In the genomic region with DNA sequence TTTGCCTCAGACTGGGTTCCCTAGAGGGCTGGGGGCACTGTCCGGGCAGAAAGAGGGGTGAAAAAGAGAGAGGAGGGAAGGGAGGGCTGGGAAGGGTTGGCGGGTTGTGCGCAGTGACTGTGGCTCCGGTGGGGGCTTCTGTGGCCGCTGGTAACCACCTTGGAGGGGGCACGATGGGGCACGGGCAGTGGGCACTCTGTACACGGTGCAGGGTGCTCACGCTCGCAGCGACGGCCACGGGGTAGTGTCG, we compare ENCODE assay signal across 8 cellular contexts. TPM values are rescaled to one million over a fixed set of nuclear protein-coding genes. Genes with fewer than 3 reads are reported as not detected.
DNase-seq lines count a peak whose midpoint lies in the region; ATAC-seq, FAIRE-seq and TF ChIP-seq lines count a peak whose summit lies in the region.

No MANE protein-coding gene starts in this region.

- H3K79me2 ChIP-seq in endothelial cell of umbilical vein (ENCODE audit: control insufficient read depth, insufficient read depth, low read length) = no peaks in the 10 kb centered on the region

- in situ Hi-C loops in G401 (cut with HindIII; ENCODE audit: low sequenced_read_pairs) = no loop called here
- in situ Hi-C loops in GM13976 (cut with MboI; ENCODE audit: low sequenced_read_pairs, unreplicated experiment) = no loop called here

- H3K36me3 Mint-ChIP-seq in activated naive CD4-positive, alpha-beta T cell treated with anti-CD3 and anti-CD28 coated beads, Interleukin-2, amount 50 U/mL, for 24 hours = no peaks in the 10 kb centered on the region
- no peaks in the 10 kb centered on the region for H3K36me3 Mint-ChIP-seq in activated naive CD4-positive, alpha-beta T cell treated with anti-CD3 and anti-CD28 coated beads, Interleukin-2, amount 50 U/mL, for 72 hours
- no peaks in the 10 kb centered on the region for H3K36me3 Mint-ChIP-seq in natural killer cell treated with Interleukin-12 subunit alpha and Interleukin-12 subunit beta and Interleukin-15 and Interleukin-18, amount 100 ng/mL, for 72 hours

- intact Hi-C loops in endothelial cell of umbilical vein (cut with micrococcal nuclease) = loop anchor here (2.0 to 5.0 kb wide), 3 partner anchors 17 to 97 kb away; a partner anchor contains a TSS
- intact Hi-C loops in uterus (cut with DNase I; ENCODE audit: low total_unique reads) = no loop called here

- H3K4me1 ChIP-seq in endothelial cell of umbilical vein (ENCODE audit: control insufficient read depth, extremely low read depth, insufficient read depth, low read length) (peaks cover 18% of the 10 kb centered on the region), uterus (peaks cover 0 to 8% of the 10 kb centered on the region in 2 donors)

- no peaks in the 10 kb centered on the region for H3K9me1 ChIP-seq in endothelial cell of umbilical vein (replicated peaks; ENCODE audit: control insufficient read depth, extremely low read depth, insufficient read depth, low read length)

- no peak overlapping the region for H3K9ac ChIP-seq in endothelial cell of umbilical vein (replicated peaks; ENCODE audit: extremely low read depth, insufficient read depth, low read length)

- TF ChIP-seq CTCF in endothelial cell of umbilical vein (IDR thresholded peaks at IDR 0.05; ENCODE audit: extremely low read depth in 1 of 2, insufficient read depth in 1 of 2, low read depth in 1 of 2, low read length in 2 of 2) (no peak), uterus (IDR thresholded peaks at IDR 0.05) (no peak), GM13976 (IDR thresholded peaks at IDR 0.05; ENCODE audit: borderline replicate concordance, control extremely low read depth, extremely low read depth, insufficient read depth, missing control alignments) (no peak)

- no peaks in the 10 kb centered on the region for H3K27me3 ChIP-seq in endothelial cell of umbilical vein (ENCODE audit: control insufficient read depth in 2 of 2, insufficient read depth in 2 of 2, low read length in 2 of 2)
- no peaks in the 10 kb centered on the region for H3K27me3 ChIP-seq in uterus

- TF ChIP-seq POLR2A in endothelial cell of umbilical vein (IDR thresholded peaks at IDR 0.05; ENCODE audit: low read depth, low read length) = no peak
- TF ChIP-seq POLR2A in uterus (IDR thresholded peaks at IDR 0.05) = no peak

- peak overlapping the region; percentile 72 for H3K27ac Mint-ChIP-seq in activated naive CD4-positive, alpha-beta T cell treated with anti-CD3 and anti-CD28 coated beads, Interleukin-2, amount 50 U/mL, for 24 hours
- H3K27ac Mint-ChIP-seq in activated naive CD4-positive, alpha-beta T cell treated with anti-CD3 and anti-CD28 coated beads, Interleukin-2, amount 50 U/mL, for 72 hours = no peak overlapping the region
- H3K27ac Mint-ChIP-seq in natural killer cell treated with Interleukin-12 subunit alpha and Interleukin-12 subunit beta and Interleukin-15 and Interleukin-18, amount 100 ng/mL, for 72 hours = no peak overlapping the region

- peaks cover 53% of the 10 kb centered on the region for H3K4me1 Mint-ChIP-seq in activated naive CD4-positive, alpha-beta T cell treated with anti-CD3 and anti-CD28 coated beads, Interleukin-2, amount 50 U/mL, for 24 hours
- H3K4me1 Mint-ChIP-seq in natural killer cell treated with Interleukin-12 subunit alpha and Interleukin-12 subunit beta and Interleukin-15 and Interleukin-18, amount 100 ng/mL, for 72 hours (ENCODE audit: low read depth in 2 of 2) = peaks cover 0 to 6% of the 10 kb centered on the region in 2 donors

- H3K36me3 ChIP-seq in endothelial cell of umbilical vein (ENCODE audit: control insufficient read depth in 2 of 2, extremely low read depth in 1 of 2, insufficient read depth in 2 of 2, low read length in 2 of 2) (no peaks in the 10 kb centered on the region), uterus (no peaks in the 10 kb centered on the region)

- DNase-seq in activated naive CD4-positive, alpha-beta T cell treated with anti-CD3 and anti-CD28 coated beads, Interleukin-2, amount 50 U/mL, for 72 hours (ENCODE audit: low spot score in 2 of 2) = no peak
- no peak for DNase-seq in endothelial cell of umbilical vein (ENCODE audit: low read depth, low spot score)
- DNase-seq in natural killer cell treated with Interleukin-12 subunit alpha and Interleukin-12 subunit beta and Interleukin-15 and Interleukin-18, amount 100 ng/mL, for 72 hours (ENCODE audit: low spot score) = no peak
- DNase-seq in uterus = no peak
- no peak for DNase-seq in G401 (ENCODE audit: low spot score)
- DNase-seq in GM13976 (ENCODE audit: low spot score) = no peak

- H4K20me1 ChIP-seq in endothelial cell of umbilical vein (replicated peaks; ENCODE audit: control insufficient read depth, extremely low read depth, insufficient read depth, low read length) = no peaks in the 10 kb centered on the region

- no peak overlapping the region for H3K27ac ChIP-seq in endothelial cell of umbilical vein (ENCODE audit: insufficient read depth, low read depth, low read length)
- H3K27ac ChIP-seq in uterus = no peak overlapping the region

- no peaks in the 10 kb centered on the region for H3K9me3 Mint-ChIP-seq in activated naive CD4-positive, alpha-beta T cell treated with anti-CD3 and anti-CD28 coated beads, Interleukin-2, amount 50 U/mL, for 24 hours
- no peaks in the 10 kb centered on the region for H3K9me3 Mint-ChIP-seq in activated naive CD4-positive, alpha-beta T cell treated with anti-CD3 and anti-CD28 coated beads, Interleukin-2, amount 50 U/mL, for 72 hours
- no peaks in the 10 kb centered on the region for H3K9me3 Mint-ChIP-seq in natural killer cell treated with Interleukin-12 subunit alpha and Interleukin-12 subunit beta and Interleukin-15 and Interleukin-18, amount 100 ng/mL, for 72 hours

- peak overlapping the region; percentile 85 for H2AFZ ChIP-seq in endothelial cell of umbilical vein (ENCODE audit: low read depth, low read length)

- peak overlapping the region; percentile 58 for H3K4me2 ChIP-seq in endothelial cell of umbilical vein (ENCODE audit: insufficient read depth, low read length)

- H3K4me3 Mint-ChIP-seq in activated naive CD4-positive, alpha-beta T cell treated with anti-CD3 and anti-CD28 coated beads, Interleukin-2, amount 50 U/mL, for 24 hours = peak overlapping the region; percentile 80
- H3K4me3 Mint-ChIP-seq in natural killer cell treated with Interleukin-12 subunit alpha and Interleukin-12 subunit beta and Interleukin-15 and Interleukin-18, amount 100 ng/mL, for 72 hours = peak overlapping the region; percentile 59

- FAIRE-seq in endothelial cell of umbilical vein (lab: Jason Lieb, UNC) = no peak

- dilution Hi-C loops in endothelial cell of umbilical vein (cut with MboI; ENCODE audit: extremely low pct_ligation_motif_present, low sequenced_read_pairs) = no loop called here

- peak overlapping the region in 1 of 3 experiments; percentile 38 for H3K4me3 ChIP-seq in endothelial cell of umbilical vein (replicated peaks in 1 of 3; ENCODE audit: insufficient read depth in 1 of 3, low read depth in 1 of 3, low read length in 3 of 3)
- H3K4me3 ChIP-seq in uterus = peak overlapping the region; percentile 36 to 43

- BruUV-seq in endothelial cell of umbilical vein (replicated peaks; lab: Mats Ljungman, UMichigan) = no TSS peak

- H3K9me3 ChIP-seq in endothelial cell of umbilical vein (replicated peaks; ENCODE audit: control insufficient read depth, insufficient read depth, low read length) (no peaks in the 10 kb centered on the region), uterus (no peaks in the 10 kb centered on the region)

- POLR2A ChIA-PET in endothelial cell of umbilical vein (lab: Charles Lee) = no interaction called here

- CTCF ChIA-PET in endothelial cell of umbilical vein (lab: Charles Lee) = no interaction called here

- ATAC-seq in activated naive CD4-positive, alpha-beta T cell treated with anti-CD3 and anti-CD28 coated beads, Interleukin-2, amount 50 U/mL, for 72 hours = no peak
- ATAC-seq in natural killer cell treated with Interleukin-12 subunit alpha and Interleukin-12 subunit beta and Interleukin-15 and Interleukin-18, amount 100 ng/mL, for 72 hours = peak in 1 of 2 donors; percentile 25
- ATAC-seq in GM18858 (IDR thresholded peaks at IDR 0.05; ENCODE audit: unreplicated experiment) = no peak

- no peaks in the 10 kb centered on the region for H3K27me3 Mint-ChIP-seq in activated naive CD4-positive, alpha-beta T cell treated with anti-CD3 and anti-CD28 coated beads, Interleukin-2, amount 50 U/mL, for 24 hours
- H3K27me3 Mint-ChIP-seq in natural killer cell treated with Interleukin-12 subunit alpha and Interleukin-12 subunit beta and Interleukin-15 and Interleukin-18, amount 100 ng/mL, for 72 hours = peaks cover 27 to 39% of the 10 kb centered on the region in 2 donors

RNA-seq across cellular contexts. Expression of a gene that starts 0.6 kb away (rescaled TPM):
- under 1 TPM; 0.35 to 0.43 TPM for total RNA-seq in activated naive CD4-positive, alpha-beta T cell treated with anti-CD3 and anti-CD28 coated beads, Interleukin-2, amount 50 U/mL, for 72 hours
- total RNA-seq in endothelial cell of umbilical vein (3.1 and 4.4 TPM in 2 replicates), uterus (10 to 100 TPM in 1 of 4 donors, 1 to 10 TPM in 2, not detected in 1; 2.6 to 19.1 (median 6.2) TPM)
- 14.4 and 19.3 TPM in 2 replicates for polyA plus RNA-seq in endothelial cell of umbilical vein
- 8.6 and 9.4 TPM in 2 replicates for polyA plus RNA-seq in endothelial cell of umbilical vein (2011; cell fraction: cytosol; rRNA removed)
- polyA plus RNA-seq in endothelial cell of umbilical vein (2011; cell fraction: nucleus; rRNA removed) = 2.9 and 4.0 TPM in 2 replicates
- polyA plus RNA-seq in endothelial cell of umbilical vein (2012) = 2.6 and 2.9 TPM in 2 replicates
- polyA minus RNA-seq in endothelial cell of umbilical vein = 4.8 and 5.6 TPM in 2 replicates
- 41.6 TPM for polyA minus RNA-seq in endothelial cell of umbilical vein (2011; cell fraction: cytosol; rRNA and poly(A)+ RNA removed)
- polyA minus RNA-seq in endothelial cell of umbilical vein (2011; cell fraction: nucleus; rRNA and poly(A)+ RNA removed) = 1.4 and 1.6 TPM in 2 replicates
- total RNA-seq in natural killer cell treated with Interleukin-12 subunit alpha and Interleukin-12 subunit beta and Interleukin-15 and Interleukin-18, amount 100 ng/mL, for 72 hours = under 1 TPM in 1 of 2 donors, not detected in 1; 0.67 TPM
- 1.5 and 2.7 TPM in 2 replicates for total RNA-seq in G401 (2014; rRNA removed; shearing (Covaris generic))

RNA-seq across cellular contexts. Expression of a gene that starts 38.8 kb away (rescaled TPM):
- 10 to 100 TPM; 14.7 to 20.7 TPM for total RNA-seq in activated naive CD4-positive, alpha-beta T cell treated with anti-CD3 and anti-CD28 coated beads, Interleukin-2, amount 50 U/mL, for 72 hours
- total RNA-seq in endothelial cell of umbilical vein = 76.7 and 80.4 TPM in 2 replicates
- polyA plus RNA-seq in endothelial cell of umbilical vein = 103 and 111 TPM in 2 replicates
- 81.7 and 87.7 TPM in 2 replicates for polyA plus RNA-seq in endothelial cell of umbilical vein (2011; cell fraction: cytosol; rRNA removed)
- 33.2 and 36.3 TPM in 2 replicates for polyA plus RNA-seq in endothelial cell of umbilical vein (2011; cell fraction: nucleus; rRNA removed)
- 76.8 and 88.3 TPM in 2 replicates for polyA plus RNA-seq in endothelial cell of umbilical vein (2012)
- 73.4 and 77.5 TPM in 2 replicates for polyA minus RNA-seq in endothelial cell of umbilical vein
- 27.3 TPM for polyA minus RNA-seq in endothelial cell of umbilical vein (2011; cell fraction: cytosol; rRNA and poly(A)+ RNA removed)
- polyA minus RNA-seq in endothelial cell of umbilical vein (2011; cell fraction: nucleus; rRNA and poly(A)+ RNA removed) = 17.6 and 23.6 TPM in 2 replicates
- total RNA-seq in natural killer cell treated with Interleukin-12 subunit alpha and Interleukin-12 subunit beta and Interleukin-15 and Interleukin-18, amount 100 ng/mL, for 72 hours = 10 to 100 TPM; 28.3 to 32.3 TPM
- 100 to 1,000 TPM in 1 of 4 donors, 10 to 100 TPM in 3; 40.9 to 110 (median 57.8) TPM for total RNA-seq in uterus
- 79.4 and 98.0 TPM in 2 replicates for total RNA-seq in G401 (2014; rRNA removed; shearing (Covaris generic))
